15 cellular contexts compared by ENCODE assay signal in genomic region chr1:167718926-167719691, GRCh38. TPM values are rescaled to one million over a fixed set of nuclear protein-coding genes. Genes with fewer than 3 reads are reported as not detected.
DNase-seq lines count a peak whose midpoint lies in the region; ATAC-seq and TF ChIP-seq lines count a peak whose summit lies in the region.
"Had no signal": no experiment of that assay in that cellular context is flagged by ENCODE, and none has a peak within 500 bp of the region (broad histone marks: within the 10 kb centered on the region; RNA-seq: fewer than 3 reads in every experiment).

No MANE protein-coding gene starts in this region.

- H3K36me3 ChIP-seq in Karpas-422 (ENCODE audit: insufficient read depth, low read length): no peaks in the 10 kb centered on the region

- peak overlapping the region; percentile 50 for H3K9ac ChIP-seq in Karpas-422 (ENCODE audit: low read length)

- H3K9me3 Mint-ChIP-seq in activated naive CD4-positive, alpha-beta T cell treated with anti-CD3 and anti-CD28 coated beads for 36 hours: no peaks in the 10 kb centered on the region
- H3K9me3 Mint-ChIP-seq in endothelial cell (ENCODE audit: unreplicated experiment): peaks cover 4% of the 10 kb centered on the region
- no peaks in the 10 kb centered on the region for H3K9me3 Mint-ChIP-seq in stimulated activated naive CD8-positive, alpha-beta T cell treated with anti-CD3 and anti-CD28 coated beads, Interleukin-15, amount 100 ng/mL, for 72 hours

- DNase-seq in activated naive CD4-positive, alpha-beta T cell treated with anti-CD3 and anti-CD28 coated beads for 36 hours: no peak
- no peak for DNase-seq in activated naive CD4-positive, alpha-beta T cell treated with Interleukin-2 at 50 U/mL for 16 hours
- DNase-seq in Karpas-422 (no peak), endothelial cell (ENCODE audit: low spot score) (no peak), hippocampal formation (lab: John Stamatoyannopoulos, UW) (no peak), germinal center (ENCODE audit: low spot score) (no peak), GM03348 (ENCODE audit: low spot score) (no peak)
- DNase-seq in stimulated activated naive CD8-positive, alpha-beta T cell treated with anti-CD3 and anti-CD28 coated beads, Interleukin-15, amount 100 ng/mL, for 72 hours: no peak
- DNase-seq: activated CD4-positive, CD25-positive, alpha-beta regulatory T cell treated with anti-CD3 and anti-CD28 coated beads, Interleukin-2, amount 50 U/mL, for 72 hours; activated gamma-delta T cell; effector memory CD4-positive, alpha-beta T cell; mesenchymal stem cell; NCI-H1048; substantia nigra had no signal

- peaks cover 9% of the 10 kb centered on the region; the same call in 1 of the 2 replicates for H4K20me1 ChIP-seq in Karpas-422 (ENCODE audit: insufficient read depth, low read depth, low read length)

- H3K27ac Mint-ChIP-seq in activated naive CD4-positive, alpha-beta T cell treated with anti-CD3 and anti-CD28 coated beads for 36 hours: peak overlapping the region; percentile 61
- peak overlapping the region; percentile 98 for H3K27ac Mint-ChIP-seq in endothelial cell (ENCODE audit: unreplicated experiment)
- peak overlapping the region in 1 of 2 donors; percentile 0 for H3K27ac Mint-ChIP-seq in stimulated activated naive CD8-positive, alpha-beta T cell treated with anti-CD3 and anti-CD28 coated beads, Interleukin-15, amount 100 ng/mL, for 72 hours

- H3K4me2 ChIP-seq in Karpas-422 (ENCODE audit: low read depth, low read length, poor library complexity, severe bottlenecking): peak overlapping the region; percentile 97

- no peaks in the 10 kb centered on the region for H3K79me2 ChIP-seq in Karpas-422 (ENCODE audit: low read length)

- H3K27me3 Mint-ChIP-seq in activated naive CD4-positive, alpha-beta T cell treated with anti-CD3 and anti-CD28 coated beads for 36 hours (ENCODE audit: low read depth): peaks cover 5% of the 10 kb centered on the region
- H3K27me3 Mint-ChIP-seq in endothelial cell (ENCODE audit: unreplicated experiment): peaks cover 25% of the 10 kb centered on the region
- H3K27me3 Mint-ChIP-seq in stimulated activated naive CD8-positive, alpha-beta T cell treated with anti-CD3 and anti-CD28 coated beads, Interleukin-15, amount 100 ng/mL, for 72 hours: peaks cover 6% of the 10 kb centered on the region

- peaks cover 46% of the 10 kb centered on the region for H3K4me1 Mint-ChIP-seq in activated naive CD4-positive, alpha-beta T cell treated with anti-CD3 and anti-CD28 coated beads for 36 hours (ENCODE audit: low read depth)
- H3K4me1 Mint-ChIP-seq in endothelial cell (ENCODE audit: unreplicated experiment): peaks cover 63% of the 10 kb centered on the region
- H3K4me1 Mint-ChIP-seq in stimulated activated naive CD8-positive, alpha-beta T cell treated with anti-CD3 and anti-CD28 coated beads, Interleukin-15, amount 100 ng/mL, for 72 hours: peaks cover 48% of the 10 kb centered on the region

- H3K27me3 ChIP-seq in Karpas-422 (ENCODE audit: low read length): no peaks in the 10 kb centered on the region

- no peak overlapping the region for H3K4me3 Mint-ChIP-seq in activated naive CD4-positive, alpha-beta T cell treated with anti-CD3 and anti-CD28 coated beads for 36 hours
- H3K4me3 Mint-ChIP-seq in endothelial cell (ENCODE audit: unreplicated experiment): peak overlapping the region; percentile 68
- H3K4me3 Mint-ChIP-seq in stimulated activated naive CD8-positive, alpha-beta T cell treated with anti-CD3 and anti-CD28 coated beads, Interleukin-15, amount 100 ng/mL, for 72 hours: peak overlapping the region; percentile 1 to 31

- TF ChIP-seq CTCF in endothelial cell (IDR thresholded peaks at IDR 0.05; ENCODE audit: unreplicated experiment): no peak

- no peaks in the 10 kb centered on the region for H3K9me2 ChIP-seq in Karpas-422 (replicated peaks; ENCODE audit: insufficient read depth, low read length)

- intact Hi-C loops in activated naive CD4-positive, alpha-beta T cell treated with anti-CD3 and anti-CD28 coated beads for 36 hours (cut with micrococcal nuclease): loop anchor here (5.0 kb wide), 1 partner anchor 418 kb away; the partner anchor contains the start of gene GPR161

- no peak overlapping the region for H3K27ac ChIP-seq in Karpas-422 (ENCODE audit: low read length)

- CTCF ChIA-PET in activated naive CD4-positive, alpha-beta T cell treated with anti-CD3 and anti-CD28 coated beads for 36 hours (lab: Charles Lee): no interaction called here

- H3K36me3 Mint-ChIP-seq in activated naive CD4-positive, alpha-beta T cell treated with anti-CD3 and anti-CD28 coated beads for 36 hours (ENCODE audit: low read depth): peaks cover 4% of the 10 kb centered on the region
- peaks cover 26% of the 10 kb centered on the region for H3K36me3 Mint-ChIP-seq in endothelial cell (ENCODE audit: low read depth, unreplicated experiment)

- H3K4me3 ChIP-seq in Karpas-422 (ENCODE audit: low read length): peak overlapping the region; percentile 48; the same call in 1 of the 2 replicates
- H3K4me3 ChIP-seq: skin epidermis had no signal

- peaks cover 58% of the 10 kb centered on the region for H3K4me1 ChIP-seq in Karpas-422 (ENCODE audit: low read length)

- H2AFZ ChIP-seq in Karpas-422 (ENCODE audit: low read length): peak overlapping the region; percentile 85

- H3K9me3 ChIP-seq in Karpas-422 (ENCODE audit: low read length): no peaks in the 10 kb centered on the region

- no peak for ATAC-seq in stimulated activated naive CD8-positive, alpha-beta T cell treated with anti-CD3 and anti-CD28 coated beads, Interleukin-15, amount 100 ng/mL, for 72 hours

RNA-seq across cellular contexts. Expression of gene MPZL1, which starts 2.7 kb away (rescaled TPM):
- total RNA-seq in activated naive CD4-positive, alpha-beta T cell treated with anti-CD3 and anti-CD28 coated beads for 36 hours: 10 to 100 TPM; 24.2 to 28.1 TPM
- 13.5 and 24.9 TPM in 2 replicates for total RNA-seq in Karpas-422 (2014; rRNA removed; shearing (Covaris generic); ENCODE audit: low replicate concordance)
- total RNA-seq in endothelial cell (ENCODE audit: unreplicated experiment): 441 TPM

Comparison
In these comparisons a context has a peak if more than half of its experiments do, and no peak if none do; other contexts are left out.
1. RNA of gene MPZL1, which starts 2.7 kb away (total RNA-seq): 441 TPM in endothelial cell (single experiment); 24.2 to 28.1 TPM in activated naive CD4-positive, alpha-beta T cell treated with anti-CD3 and anti-CD28 coated beads for 36 hours and 13.5 to 24.9 TPM in Karpas-422; every median in the first group is over 10 times any median in the second.